1 cellular context compared by ENCODE assay signal in the genomic region with DNA sequence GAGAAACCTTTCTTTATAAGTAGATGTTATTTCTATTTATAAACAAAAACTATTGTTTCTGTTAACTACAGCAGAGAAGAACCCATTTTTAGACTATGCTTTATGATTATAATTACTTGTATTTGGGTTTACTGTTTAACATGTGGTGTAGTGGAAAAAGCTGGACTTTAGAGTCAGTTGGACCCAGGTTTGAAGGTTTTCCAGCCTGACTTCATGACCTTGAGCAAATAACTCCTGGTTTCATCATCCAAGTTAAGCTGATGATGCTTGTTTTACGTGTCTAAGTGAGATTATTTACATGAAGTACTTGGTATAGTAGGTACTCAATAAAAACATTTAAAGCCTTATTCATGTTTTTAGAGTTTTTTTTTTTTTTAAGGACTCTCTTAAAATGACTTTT.
TF ChIP-seq lines count a peak whose summit lies in the region.

No MANE protein-coding gene starts in this region.

TF ChIP-seq in HepG2, 621 proteins besides CTCF, POLR2A, EP300 and RAD21 (continued from another document):
- peak; percentile 93 for TF ChIP-seq NR2F6 (IDR thresholded peaks at IDR 0.05)
- TF ChIP-seq NR2F6 (CRISPR knock-in tag; IDR thresholded peaks at IDR 0.05): peak; percentile 93
- no peak for TF ChIP-seq FUBP1 (CRISPR knock-in tag; IDR thresholded peaks at IDR 0.05; ENCODE audit: borderline replicate concordance)
- no peak for TF ChIP-seq FIP1L1 (IDR thresholded peaks at IDR 0.05; ENCODE audit: borderline replicate concordance, insufficient read depth, low read depth, low read length)
- TF ChIP-seq CEBPB (IDR thresholded peaks at IDR 0.05; ENCODE audit: borderline replicate concordance, low read depth, low read length): peak; percentile 84
- no peak for TF ChIP-seq FOXP1 (IDR thresholded peaks at IDR 0.05)
- peak; percentile 83 for TF ChIP-seq FOXP1 (CRISPR knock-in tag; IDR thresholded peaks at IDR 0.05)
- TF ChIP-seq STAT5B (CRISPR knock-in tag; IDR thresholded peaks at IDR 0.05): no peak; the same call in 1 of the 2 replicates
- TF ChIP-seq HMG20A (CRISPR knock-in tag; IDR thresholded peaks at IDR 0.05; ENCODE audit: borderline replicate concordance): peak; percentile 90; the same call in 1 of the 2 replicates
- 0 out of 2 replicates have a peak, but pooled peaks have one; percentile 25 for TF ChIP-seq CBFB (CRISPR knock-in tag; IDR thresholded peaks at IDR 0.05)
- no peak for TF ChIP-seq ZNF747 (CRISPR knock-in tag; IDR thresholded peaks at IDR 0.05; ENCODE audit: borderline replicate concordance)
- no peak for TF ChIP-seq ZZZ3 (CRISPR knock-in tag; IDR thresholded peaks at IDR 0.05; ENCODE audit: borderline replicate concordance)
- no peak for TF ChIP-seq RFX3 (CRISPR knock-in tag; IDR thresholded peaks at IDR 0.05)
- no peak for TF ChIP-seq ATF7-NPFF (CRISPR knock-in tag; IDR thresholded peaks at IDR 0.05; ENCODE audit: low read depth)
- TF ChIP-seq IRF2 (CRISPR knock-in tag; IDR thresholded peaks at IDR 0.05): peak; percentile 89
- TF ChIP-seq ZNF264 (CRISPR knock-in tag; IDR thresholded peaks at IDR 0.05): peak; percentile 66; the same call in 1 of the 2 replicates
- TF ChIP-seq IKZF5 (CRISPR knock-in tag; IDR thresholded peaks at IDR 0.05): peak; percentile 62; the same call in 1 of the 2 replicates
- TF ChIP-seq ZNF333 (CRISPR knock-in tag; IDR thresholded peaks at IDR 0.05; ENCODE audit: borderline replicate concordance): no peak
- no peak for TF ChIP-seq RARG (CRISPR knock-in tag; IDR thresholded peaks at IDR 0.05; ENCODE audit: low read depth)
- no peak for TF ChIP-seq ZNF782 (CRISPR knock-in tag; IDR thresholded peaks at IDR 0.05; ENCODE audit: borderline replicate concordance)
- no peak for TF ChIP-seq ZNF670 (CRISPR knock-in tag; IDR thresholded peaks at IDR 0.05; ENCODE audit: borderline replicate concordance)
- peak; percentile 95 for TF ChIP-seq CEBPG (CRISPR knock-in tag; IDR thresholded peaks at IDR 0.05)
- TF ChIP-seq SIN3B (IDR thresholded peaks at IDR 0.05; ENCODE audit: low read length): no peak
- no peak for TF ChIP-seq CAMTA2 (CRISPR knock-in tag; IDR thresholded peaks at IDR 0.05; ENCODE audit: borderline replicate concordance)
- TF ChIP-seq KLF11 (CRISPR knock-in tag; IDR thresholded peaks at IDR 0.05): no peak; the same call in 1 of the 2 replicates
- TF ChIP-seq ZBTB1 (CRISPR knock-in tag; IDR thresholded peaks at IDR 0.05; ENCODE audit: borderline replicate concordance): no peak
- TF ChIP-seq, protein P1, sequence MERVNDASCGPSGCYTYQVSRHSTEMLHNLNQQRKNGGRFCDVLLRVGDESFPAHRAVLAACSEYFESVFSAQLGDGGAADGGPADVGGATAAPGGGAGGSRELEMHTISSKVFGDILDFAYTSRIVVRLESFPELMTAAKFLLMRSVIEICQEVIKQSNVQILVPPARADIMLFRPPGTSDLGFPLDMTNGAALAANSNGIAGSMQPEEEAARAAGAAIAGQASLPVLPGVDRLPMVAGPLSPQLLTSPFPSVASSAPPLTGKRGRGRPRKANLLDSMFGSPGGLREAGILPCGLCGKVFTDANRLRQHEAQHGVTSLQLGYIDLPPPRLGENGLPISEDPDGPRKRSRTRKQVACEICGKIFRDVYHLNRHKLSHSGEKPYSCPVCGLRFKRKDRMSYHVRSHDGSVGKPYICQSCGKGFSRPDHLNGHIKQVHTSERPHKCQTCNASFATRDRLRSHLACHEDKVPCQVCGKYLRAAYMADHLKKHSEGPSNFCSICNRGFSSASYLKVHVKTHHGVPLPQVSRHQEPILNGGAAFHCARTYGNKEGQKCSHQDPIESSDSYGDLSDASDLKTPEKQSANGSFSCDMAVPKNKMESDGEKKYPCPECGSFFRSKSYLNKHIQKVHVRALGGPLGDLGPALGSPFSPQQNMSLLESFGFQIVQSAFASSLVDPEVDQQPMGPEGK (CRISPR knock-in tag; IDR thresholded peaks at IDR 0.05): no peak
- no peak for TF ChIP-seq ZNF746 (CRISPR knock-in tag; IDR thresholded peaks at IDR 0.05)
- TF ChIP-seq ASH2L (IDR thresholded peaks at IDR 0.05; ENCODE audit: insufficient read length, low read depth, low read length): peak; percentile 51
- TF ChIP-seq FOXO1 (CRISPR knock-in tag; IDR thresholded peaks at IDR 0.05): peak; percentile 77; the same call in 1 of the 2 replicates
